Comparison of ENCODE assay signal across 12 cellular contexts in genomic region chr17:58615768-58616659, GRCh38.
DNase-seq lines count a peak whose midpoint lies in the region; ATAC-seq and TF ChIP-seq lines count a peak whose summit lies in the region.
"Had no signal": no experiment of that assay in that cellular context is flagged by ENCODE, and none has a peak within 500 bp of the region (broad histone marks: within the 10 kb centered on the region; RNA-seq: fewer than 3 reads in every experiment).

No MANE protein-coding gene starts in this region.

- no peak overlapping the region for H3K27ac Mint-ChIP-seq in T-helper 2 cell treated with Interferon-gamma antibody and Interleukin-4, amounts not matched to agents 5 μg/mL and 100 μg/mL, for 36 hours

- H3K4me1 Mint-ChIP-seq in T-helper 2 cell treated with Interferon-gamma antibody and Interleukin-4, amounts not matched to agents 5 μg/mL and 100 μg/mL, for 36 hours (ENCODE audit: low read depth), result peaks cover 20% of the 10 kb centered on the region

- ATAC-seq in HG02938 (IDR thresholded peaks at IDR 0.05; ENCODE audit: unreplicated experiment), result peak; percentile 67
- ATAC-seq: mucosa of descending colon had no signal

- no peaks in the 10 kb centered on the region for H3K27me3 Mint-ChIP-seq in T-helper 2 cell treated with Interferon-gamma antibody and Interleukin-4, amounts not matched to agents 5 μg/mL and 100 μg/mL, for 36 hours (ENCODE audit: low read depth)

- DNase-seq in GM12864 (ENCODE audit: low read depth) (peak; percentile 41), GM19238 (ENCODE audit: insufficient read length, low spot score) (peak; percentile 36), GDM1 (lab: John Stamatoyannopoulos, UW) (no peak), Ammon's horn (ENCODE audit: low spot score) (no peak), DMS114 treated with DMSO at 0.1 percent for 48 hours (lab: John Stamatoyannopoulos, UW; ENCODE audit: unreplicated experiment) (no peak), KG1 (lab: John Stamatoyannopoulos, UW) (no peak)
- no peak for DNase-seq in T-helper 2 cell treated with Interferon-gamma antibody and Interleukin-4, amounts not matched to agents 5 μg/mL and 100 μg/mL, for 36 hours (ENCODE audit: low spot score)
- DNase-seq: activated CD4-positive, alpha-beta T cell treated with anti-CD3 and anti-CD28 coated beads, Interleukin-2, amount 50 U/mL, for 1 hour; COR-L47; mucosa of descending colon; NCI-H1105 had no signal

- no peak overlapping the region for H3K4me3 ChIP-seq in GM12864 (ENCODE audit: low read depth, low read length)
- H3K4me3 ChIP-seq: mucosa of descending colon had no signal

- no peaks in the 10 kb centered on the region for H3K36me3 Mint-ChIP-seq in T-helper 2 cell treated with Interferon-gamma antibody and Interleukin-4, amounts not matched to agents 5 μg/mL and 100 μg/mL, for 36 hours (ENCODE audit: low read depth)

- H3K4me3 Mint-ChIP-seq in T-helper 2 cell treated with Interferon-gamma antibody and Interleukin-4, amounts not matched to agents 5 μg/mL and 100 μg/mL, for 36 hours, result peak overlapping the region; percentile 17

- no peak for TF ChIP-seq CTCF in GM12864 (IDR thresholded peaks at IDR 0.05; ENCODE audit: low read depth, low read length, missing control alignments)

- H3K9me3 Mint-ChIP-seq in T-helper 2 cell treated with Interferon-gamma antibody and Interleukin-4, amounts not matched to agents 5 μg/mL and 100 μg/mL, for 36 hours, result no peaks in the 10 kb centered on the region

Comparison
In these comparisons a context has a peak if more than half of its experiments do, and no peak if none do; other contexts are left out.
1. DNase-seq: peak in GM12864 (single experiment) and GM19238 (single experiment); none in T-helper 2 cell treated with Interferon-gamma antibody and Interleukin-4, amounts not matched to agents 5 μg/mL and 100 μg/mL, for 36 hours (single experiment), GDM1 (single experiment), Ammon's horn (single experiment), DMS114 treated with DMSO at 0.1 percent for 48 hours (single experiment) and KG1 (single experiment).